ENCODE assay signal across 8 cellular contexts in genomic region chr9:132079391-132080071, GRCh38. TPM values are rescaled to one million over a fixed set of nuclear protein-coding genes. Genes with fewer than 3 reads are reported as not detected.
DNase-seq lines count a peak whose midpoint lies in the region; ATAC-seq and TF ChIP-seq lines count a peak whose summit lies in the region.

MED27 (minus strand) TSS chr9:132079867; CDS start chr9:132079844, 23 bp downstream.

- no peak for TF ChIP-seq CTCF in DND-41 (IDR thresholded peaks at IDR 0.05; ENCODE audit: borderline replicate concordance, extremely low read depth, low read length, poor library complexity, severe bottlenecking)
- TF ChIP-seq CTCF in MM.1S (IDR thresholded peaks at IDR 0.05; ENCODE audit: low read length): no peak
- no peak for TF ChIP-seq CTCF in fibroblast of villous mesenchyme (IDR thresholded peaks at IDR 0.05; ENCODE audit: insufficient read depth, low read depth, low read length)
- TF ChIP-seq CTCF in neural cell (IDR thresholded peaks at IDR 0.05; ENCODE audit: poor library complexity, severe bottlenecking): no peak

- peaks cover 3% of the 10 kb centered on the region; the same call in 1 of the 2 replicates for H4K20me1 ChIP-seq in DND-41 (ENCODE audit: insufficient read depth, low read length)
- no peaks in the 10 kb centered on the region for H4K20me1 ChIP-seq in MM.1S (ENCODE audit: insufficient read depth, low read length)
- no peaks in the 10 kb centered on the region for H4K20me1 ChIP-seq in neural cell (ENCODE audit: insufficient read depth)

- peak; percentile 97 for ATAC-seq in DND-41 (ENCODE audit: insufficient read depth, low read depth)
- peak; percentile 99 for ATAC-seq in stimulated activated naive CD8-positive, alpha-beta T cell treated with anti-CD3 and anti-CD28 coated beads, Interleukin-15, amount 100 ng/mL, for 72 hours

- TF ChIP-seq RAD21 in neural cell (conservative IDR thresholded peaks at IDR 0.05): no peak

- peaks cover 43% of the 10 kb centered on the region for H3K4me1 Mint-ChIP-seq in stimulated activated naive CD8-positive, alpha-beta T cell treated with anti-CD3 and anti-CD28 coated beads, Interleukin-15, amount 100 ng/mL, for 72 hours

- H3K9me2 ChIP-seq in MM.1S (replicated peaks; ENCODE audit: insufficient read depth, low read length): no peaks in the 10 kb centered on the region
- no peaks in the 10 kb centered on the region for H3K9me2 ChIP-seq in neural cell (ENCODE audit: insufficient read depth, low read length)

- H3K27me3 ChIP-seq in DND-41 (ENCODE audit: insufficient read depth, low read length, poor library complexity) (no peaks in the 10 kb centered on the region), MM.1S (replicated peaks; ENCODE audit: insufficient read depth, low read length) (peaks cover 39% of the 10 kb centered on the region), neural cell (ENCODE audit: insufficient read depth, low read depth, low read length) (no peaks in the 10 kb centered on the region)

- TF ChIP-seq EP300 in neural cell (conservative IDR thresholded peaks at IDR 0.05; ENCODE audit: poor library complexity, severe bottlenecking): peak; percentile 40

- H3K9ac ChIP-seq in DND-41 (ENCODE audit: low read depth, low read length) (peak within 1 kb of the TSS; percentile 74), MM.1S (ENCODE audit: low read length) (peak within 1 kb of the TSS; percentile 75), neural cell (ENCODE audit: low read length) (peak within 1 kb of the TSS; percentile 81)

- H3K27ac ChIP-seq in DND-41 (ENCODE audit: low read length) (peak within 1 kb of the TSS; percentile 79), MM.1S (ENCODE audit: low read length) (no peak within 1 kb of the TSS), neural cell (ENCODE audit: low read length) (peak within 1 kb of the TSS; percentile 68)

- DNase-seq in DND-41 (peak; percentile 88), GOT3 (lab: John Stamatoyannopoulos, UW) (peak; percentile 65), MM.1S (peak; percentile 96), SHP77 treated with DMSO at 0.1 percent for 48 hours (lab: John Stamatoyannopoulos, UW) (peak; percentile 81), fibroblast of villous mesenchyme (ENCODE audit: low read depth) (peak; percentile 93)
- DNase-seq in activated effector memory CD4-positive, alpha-beta T cell treated with anti-CD3 and anti-CD28 coated beads, Interleukin-2, amount 50 U/mL, for 16 hours: peak; percentile 97
- DNase-seq in stimulated activated naive CD8-positive, alpha-beta T cell treated with anti-CD3 and anti-CD28 coated beads, Interleukin-15, amount 100 ng/mL, for 72 hours: peak; percentile 88 to 90

- H3K27ac Mint-ChIP-seq in stimulated activated naive CD8-positive, alpha-beta T cell treated with anti-CD3 and anti-CD28 coated beads, Interleukin-15, amount 100 ng/mL, for 72 hours: peak within 1 kb of the TSS; percentile 91 to 93

- H3K9me3 Mint-ChIP-seq in stimulated activated naive CD8-positive, alpha-beta T cell treated with anti-CD3 and anti-CD28 coated beads, Interleukin-15, amount 100 ng/mL, for 72 hours: no peaks in the 10 kb centered on the region

- H3K79me2 ChIP-seq in DND-41 (ENCODE audit: insufficient read depth, low read length): peaks cover 44% of the 10 kb centered on the region
- peaks cover 41% of the 10 kb centered on the region for H3K79me2 ChIP-seq in MM.1S (ENCODE audit: low read length)
- H3K79me2 ChIP-seq in neural cell (replicated peaks; ENCODE audit: insufficient read depth, low read length): peaks cover 29% of the 10 kb centered on the region

- no peaks in the 10 kb centered on the region for H3K27me3 Mint-ChIP-seq in stimulated activated naive CD8-positive, alpha-beta T cell treated with anti-CD3 and anti-CD28 coated beads, Interleukin-15, amount 100 ng/mL, for 72 hours

- H3K36me3 ChIP-seq in DND-41 (ENCODE audit: insufficient read depth, low read length) (peaks cover 20% of the 10 kb centered on the region), MM.1S (replicated peaks; ENCODE audit: insufficient read depth, low read length) (no peaks in the 10 kb centered on the region), neural cell (ENCODE audit: insufficient read depth, low read length) (no peaks in the 10 kb centered on the region)

- H2AFZ ChIP-seq in DND-41 (ENCODE audit: low read depth, low read length) (peak within 1 kb of the TSS; percentile 91), MM.1S (ENCODE audit: low read length) (peak within 1 kb of the TSS; percentile 74), neural cell (ENCODE audit: low read depth, low read length) (peak within 1 kb of the TSS; percentile 89)

- H3K4me2 ChIP-seq in DND-41 (ENCODE audit: insufficient read depth, low read length) (peak within 1 kb of the TSS; percentile 80), MM.1S (ENCODE audit: low read depth, low read length) (peak within 1 kb of the TSS; percentile 80), neural cell (ENCODE audit: low read length) (peak within 1 kb of the TSS; percentile 95)

- H3K9me3 ChIP-seq in DND-41 (ENCODE audit: insufficient read depth, low read length, severe bottlenecking): no peaks in the 10 kb centered on the region
- no peaks in the 10 kb centered on the region for H3K9me3 ChIP-seq in MM.1S (replicated peaks; ENCODE audit: insufficient read depth, low read length)
- no peaks in the 10 kb centered on the region for H3K9me3 ChIP-seq in neural cell (ENCODE audit: low read length)

- H3K4me3 ChIP-seq in DND-41 (ENCODE audit: low read depth in 1 of 2, low read length in 2 of 2) (peak within 1 kb of the TSS; percentile 67 to 96), MM.1S (ENCODE audit: low read length) (peak within 1 kb of the TSS; percentile 95), fibroblast of villous mesenchyme (ENCODE audit: low read depth, low read length) (peak within 1 kb of the TSS; percentile 95), neural cell (ENCODE audit: low read length) (peak within 1 kb of the TSS; percentile 97)

- H3F3A ChIP-seq in MM.1S (ENCODE audit: insufficient read depth, low read length): no peaks in the 10 kb centered on the region
- no peaks in the 10 kb centered on the region for H3F3A ChIP-seq in neural cell (ENCODE audit: insufficient read depth, low read length, poor library complexity, severe bottlenecking)

- H3K4me3 Mint-ChIP-seq in stimulated activated naive CD8-positive, alpha-beta T cell treated with anti-CD3 and anti-CD28 coated beads, Interleukin-15, amount 100 ng/mL, for 72 hours: peak within 1 kb of the TSS; percentile 91 to 93

- H3K4me1 ChIP-seq in DND-41 (ENCODE audit: insufficient read depth, low read length): peaks cover 39% of the 10 kb centered on the region
- peaks cover 9% of the 10 kb centered on the region for H3K4me1 ChIP-seq in MM.1S (ENCODE audit: low read length)

TF ChIP-seq in neural cell, 6 proteins besides CTCF, POLR2A, EP300 and RAD21:
- TF ChIP-seq SMC3 (conservative IDR thresholded peaks at IDR 0.05; ENCODE audit: poor library complexity) (peak; percentile 64), MXI1 (conservative IDR thresholded peaks at IDR 0.05; ENCODE audit: poor library complexity, severe bottlenecking) (peak; percentile 87), TAF1 (IDR thresholded peaks at IDR 0.05; ENCODE audit: low read depth) (peak; percentile 24), REST (IDR thresholded peaks at IDR 0.05; ENCODE audit: borderline replicate concordance) (no peak), EZH2 (IDR thresholded peaks at IDR 0.05; ENCODE audit: borderline replicate concordance, insufficient read depth, low read length, poor library complexity, severe bottlenecking) (no peak), POLR2AphosphoS5 (IDR thresholded peaks at IDR 0.05) (peak; percentile 84)

RNA-seq across cellular contexts. Expression of gene MED27, which starts in this region (rescaled TPM):
- total RNA-seq in fibroblast of villous mesenchyme: 19.0 and 23.2 TPM in 2 replicates
- 6.9 and 7.5 TPM in 2 replicates for polyA plus RNA-seq in neural cell
- 15.3 and 21.6 TPM in 2 replicates for polyA minus RNA-seq in neural cell
